Comparison of ENCODE assay signal across 20 cellular contexts in the genomic region with DNA sequence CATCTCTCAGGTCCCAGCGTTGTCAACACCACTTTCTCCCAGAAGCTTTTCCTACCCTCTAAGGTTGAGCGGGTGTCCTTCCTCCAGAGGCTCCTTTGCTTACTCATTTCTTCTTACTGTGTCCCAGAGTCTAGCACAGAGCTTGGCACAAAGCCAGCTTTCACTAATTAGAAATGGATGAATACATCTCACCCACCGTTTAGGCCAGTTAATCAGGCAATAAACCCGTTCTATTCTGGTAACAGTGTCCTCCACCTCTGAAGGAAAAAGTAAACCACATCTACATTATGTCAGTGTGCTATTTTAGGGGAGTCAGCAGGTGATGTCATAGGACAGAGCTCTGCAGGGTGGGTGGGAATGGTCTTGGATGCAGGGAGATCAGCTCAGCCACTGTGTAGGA.
DNase-seq lines count a peak whose midpoint lies in the region; ATAC-seq, FAIRE-seq and TF ChIP-seq lines count a peak whose summit lies in the region.
"Had no signal": no experiment of that assay in that cellular context is flagged by ENCODE, and none has a peak within 500 bp of the region (broad histone marks: within the 10 kb centered on the region; RNA-seq: fewer than 3 reads in every experiment).

No MANE protein-coding gene starts in this region.

- H3K27ac ChIP-seq in K562 (ENCODE audit: extremely low read depth, low read depth, low read length): no peak overlapping the region
- H3K27ac ChIP-seq: 22Rv1, esophagus muscularis mucosa, sigmoid colon had no signal

- no peak overlapping the region for H2AFZ ChIP-seq in K562 (ENCODE audit: low read depth, low read length)

- 0% methylated on average over 4 of the region's 4 CpGs for WGBS in K562 (ENCODE audit: insufficient coverage, low coverage, missing lambda C conversion rate)

- no peak for FAIRE-seq in K562 (lab: Jason Lieb, UNC)
- FAIRE-seq: colon, D721Med, H1 had no signal

- BruUV-seq in K562 (replicated peaks; lab: Mats Ljungman, UMichigan): no TSS peak

- no peaks in the 10 kb centered on the region for H3K36me3 ChIP-seq in K562 (ENCODE audit: control insufficient read depth, insufficient read depth, low read length)
- H3K36me3 ChIP-seq: esophagus muscularis mucosa, sigmoid colon had no signal

- intact Hi-C loops in K562 (cut with micrococcal nuclease): no loop called here

- no peak for TF ChIP-seq RAD21 in K562 (CRISPR knock-in tag; conservative IDR thresholded peaks at IDR 0.05 in 1 of 2, IDR thresholded peaks at IDR 0.05 in 1 of 2)

- H3K4me1 ChIP-seq in K562 (replicated peaks in 1 of 2; ENCODE audit: control insufficient read depth in 2 of 2, insufficient read depth in 2 of 2, low read length in 2 of 2): no peaks in the 10 kb centered on the region
- H3K4me1 ChIP-seq: esophagus muscularis mucosa, sigmoid colon had no signal

- ATAC-seq in K562 (no peak), GM19324 (IDR thresholded peaks at IDR 0.05; ENCODE audit: low FRiP score, unreplicated experiment) (no peak), GM18520 (IDR thresholded peaks at IDR 0.05; ENCODE audit: unreplicated experiment) (no peak)

- H3K4me3 ChIP-seq in K562: no peak overlapping the region
- H3K4me3 ChIP-seq: esophagus muscularis mucosa, lung, sigmoid colon had no signal

- peaks cover 0 to 10% of the 10 kb centered on the region in 2 experiments; a peak in 4 of 5 replicates for H3K27me3 ChIP-seq in K562 (ENCODE audit: control insufficient read depth in 2 of 2, insufficient read depth in 2 of 2, low read length in 2 of 2)
- H3K27me3 ChIP-seq: esophagus muscularis mucosa, sigmoid colon had no signal

- TF ChIP-seq POLR2A in K562 (conservative IDR thresholded peaks at IDR 0.05): no peak

- peak; percentile 20 for DNase-seq in DMS 273 (lab: John Stamatoyannopoulos, UW; ENCODE audit: unreplicated experiment)
- no peak for DNase-seq in DMS 273 treated with DMSO at 0.1 percent for 48 hours (lab: John Stamatoyannopoulos, UW)
- peak; percentile 11 for DNase-seq in NCI-H1105 (lab: John Stamatoyannopoulos, UW)
- peak in 1 of 4 experiments; percentile 4 for DNase-seq in K562 (ENCODE audit: extremely low read depth in 1 of 4, low spot score in 3 of 4)
- DNase-seq in myocyte (ENCODE audit: low read depth): peak; percentile 64
- no peak for DNase-seq in stimulated activated CD4-positive, alpha-beta T cell treated with anti-CD3 and anti-CD28 coated beads, Interleukin-2, amount 100 ng/mL, for 24 hours
- DNase-seq: activated CD4-positive, alpha-beta T cell treated with anti-CD3 and anti-CD28 coated beads, Interleukin-2, amount 10 ng/mL, durations not matched to agents 24 days and 14 days; activated T-cell treated with anti-CD3 and anti-CD28 coated beads, Interleukin-2, amount 50 U/mL, for 24 hours; IMR-90; NCI-H1436; sigmoid colon; stimulated activated naive CD4-positive, alpha-beta T cell had no signal

- POLR2A ChIA-PET in K562 (lab: Yijun Ruan, JAX): interaction anchor here (1.0 kb wide), 1 partner anchor 66 kb away, joined by 3 read pairs; no protein-coding TSS in a partner anchor

- no peaks in the 10 kb centered on the region for H4K20me1 ChIP-seq in K562 (replicated peaks; ENCODE audit: control insufficient read depth, insufficient read depth, low read length)

- H3K4me2 ChIP-seq in K562 (ENCODE audit: insufficient read depth, low read length): no peak overlapping the region

- CTCF ChIA-PET in K562 (lab: Yijun Ruan, JAX; ENCODE audit: low intra/inter-chr PET ratio): no interaction called here

- no peaks in the 10 kb centered on the region for H3K79me2 ChIP-seq in K562 (ENCODE audit: control insufficient read depth, insufficient read depth, low read length)

- no peaks in the 10 kb centered on the region for H3K9me3 ChIP-seq in K562 (replicated peaks; ENCODE audit: control insufficient read depth, insufficient read depth, low read depth, low read length)
- H3K9me3 ChIP-seq: esophagus muscularis mucosa, sigmoid colon had no signal

- in situ Hi-C loops in K562 (cut with MboI): loop anchor here (25.0 kb wide), 1 partner anchor 410 kb away; no protein-coding TSS in a partner anchor

- no peak overlapping the region for H3K9ac ChIP-seq in K562 (ENCODE audit: insufficient read depth in 1 of 2, low read depth in 2 of 2, low read length in 2 of 2)

- H3K9me1 ChIP-seq in K562 (ENCODE audit: control insufficient read depth, insufficient read depth, low read length): no peaks in the 10 kb centered on the region

- TF ChIP-seq CTCF in K562 (IDR thresholded peaks at IDR 0.05 in 2 of 3, conservative IDR thresholded peaks at IDR 0.05 in 1 of 3; ENCODE audit: insufficient read depth in 2 of 3, low read depth in 1 of 3, low read length in 3 of 3): no peak

- TF ChIP-seq EP300 in K562 (IDR thresholded peaks at IDR 0.05; ENCODE audit: low read length): no peak

TF ChIP-seq in K562, 482 proteins besides CTCF, POLR2A, EP300 and RAD21:
- TF ChIP-seq, protein P1, sequence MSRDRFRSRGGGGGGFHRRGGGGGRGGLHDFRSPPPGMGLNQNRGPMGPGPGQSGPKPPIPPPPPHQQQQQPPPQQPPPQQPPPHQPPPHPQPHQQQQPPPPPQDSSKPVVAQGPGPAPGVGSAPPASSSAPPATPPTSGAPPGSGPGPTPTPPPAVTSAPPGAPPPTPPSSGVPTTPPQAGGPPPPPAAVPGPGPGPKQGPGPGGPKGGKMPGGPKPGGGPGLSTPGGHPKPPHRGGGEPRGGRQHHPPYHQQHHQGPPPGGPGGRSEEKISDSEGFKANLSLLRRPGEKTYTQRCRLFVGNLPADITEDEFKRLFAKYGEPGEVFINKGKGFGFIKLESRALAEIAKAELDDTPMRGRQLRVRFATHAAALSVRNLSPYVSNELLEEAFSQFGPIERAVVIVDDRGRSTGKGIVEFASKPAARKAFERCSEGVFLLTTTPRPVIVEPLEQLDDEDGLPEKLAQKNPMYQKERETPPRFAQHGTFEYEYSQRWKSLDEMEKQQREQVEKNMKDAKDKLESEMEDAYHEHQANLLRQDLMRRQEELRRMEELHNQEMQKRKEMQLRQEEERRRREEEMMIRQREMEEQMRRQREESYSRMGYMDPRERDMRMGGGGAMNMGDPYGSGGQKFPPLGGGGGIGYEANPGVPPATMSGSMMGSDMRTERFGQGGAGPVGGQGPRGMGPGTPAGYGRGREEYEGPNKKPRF (IDR thresholded peaks at IDR 0.05; ENCODE audit: low read depth, low read length): no peak
- TF ChIP-seq ZNF778 (CRISPR knock-in tag; IDR thresholded peaks at IDR 0.05) (no peak), ADNP (tag; IDR thresholded peaks at IDR 0.05) (no peak), NFIC (IDR thresholded peaks at IDR 0.05) (peak; percentile 92), ZKSCAN8 (CRISPR knock-in tag; IDR thresholded peaks at IDR 0.05) (no peak), NFIX (CRISPR knock-in tag; IDR thresholded peaks at IDR 0.05; ENCODE audit: low read depth) (peak; percentile 43; the same call in 1 of the 2 replicates), PRMT5 (CRISPR knock-in tag; IDR thresholded peaks at IDR 0.05) (no peak), ZEB2 (IDR thresholded peaks at IDR 0.05) (no peak), CCAR2 (IDR thresholded peaks at IDR 0.05; ENCODE audit: low read depth, low read length) (no peak), RBM14 (IDR thresholded peaks at IDR 0.05; ENCODE audit: borderline replicate concordance, insufficient read depth, low read depth, low read length) (no peak)
- TF ChIP-seq, protein P2, sequence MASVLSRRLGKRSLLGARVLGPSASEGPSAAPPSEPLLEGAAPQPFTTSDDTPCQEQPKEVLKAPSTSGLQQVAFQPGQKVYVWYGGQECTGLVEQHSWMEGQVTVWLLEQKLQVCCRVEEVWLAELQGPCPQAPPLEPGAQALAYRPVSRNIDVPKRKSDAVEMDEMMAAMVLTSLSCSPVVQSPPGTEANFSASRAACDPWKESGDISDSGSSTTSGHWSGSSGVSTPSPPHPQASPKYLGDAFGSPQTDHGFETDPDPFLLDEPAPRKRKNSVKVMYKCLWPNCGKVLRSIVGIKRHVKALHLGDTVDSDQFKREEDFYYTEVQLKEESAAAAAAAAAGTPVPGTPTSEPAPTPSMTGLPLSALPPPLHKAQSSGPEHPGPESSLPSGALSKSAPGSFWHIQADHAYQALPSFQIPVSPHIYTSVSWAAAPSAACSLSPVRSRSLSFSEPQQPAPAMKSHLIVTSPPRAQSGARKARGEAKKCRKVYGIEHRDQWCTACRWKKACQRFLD (CRISPR knock-in tag; IDR thresholded peaks at IDR 0.05): no peak

Comparison
In these comparisons a context has a peak if more than half of its experiments do, and no peak if none do; other contexts are left out.
1. DNase-seq: peak in DMS 273 (single experiment), NCI-H1105 (single experiment) and myocyte (single experiment); none in DMS 273 treated with DMSO at 0.1 percent for 48 hours (single experiment) and stimulated activated CD4-positive, alpha-beta T cell treated with anti-CD3 and anti-CD28 coated beads, Interleukin-2, amount 100 ng/mL, for 24 hours (0 of 2).